Comparison of ENCODE assay signal across 1 cellular context in the genomic region with DNA sequence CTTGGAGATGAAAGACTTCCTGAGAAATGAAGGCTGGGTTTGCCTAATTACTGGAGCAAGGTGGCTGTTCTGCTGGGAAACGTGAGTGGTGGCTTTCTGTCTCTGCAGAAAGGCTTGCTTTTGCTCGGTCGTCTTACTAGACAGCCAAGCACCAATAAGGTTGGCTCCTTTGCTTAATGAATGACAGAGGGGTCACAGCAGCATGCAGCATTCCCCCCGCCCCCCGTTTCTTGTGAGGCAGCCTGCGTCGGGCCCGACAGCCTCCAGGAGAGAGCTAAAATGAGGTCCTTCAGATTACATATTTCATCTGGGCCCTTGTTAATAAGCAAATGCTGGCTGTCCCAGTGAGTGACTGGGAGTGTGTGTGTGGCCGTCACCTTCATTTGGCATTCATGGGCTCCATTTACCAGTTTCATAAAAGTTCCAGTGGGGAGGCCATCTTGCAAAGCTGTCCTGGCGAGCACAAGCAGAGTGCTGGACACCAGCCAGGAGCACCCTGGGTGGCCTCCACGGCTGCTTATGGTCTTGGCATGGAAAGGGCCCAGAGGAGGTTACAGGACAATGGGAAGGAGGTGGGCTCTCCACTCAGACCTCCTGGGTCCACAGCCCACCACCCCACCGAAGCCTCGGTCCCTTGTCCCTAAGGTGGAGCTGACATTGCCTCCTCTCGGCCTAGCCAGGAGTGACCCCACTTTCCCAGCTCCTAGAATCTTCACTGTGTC.
TF ChIP-seq lines count a peak whose summit lies in the region.

No MANE protein-coding gene starts in this region.

TF ChIP-seq in SK-N-SH, 30 proteins besides CTCF, POLR2A, EP300 and RAD21 (continued from another document):
- TF ChIP-seq, protein P1, sequence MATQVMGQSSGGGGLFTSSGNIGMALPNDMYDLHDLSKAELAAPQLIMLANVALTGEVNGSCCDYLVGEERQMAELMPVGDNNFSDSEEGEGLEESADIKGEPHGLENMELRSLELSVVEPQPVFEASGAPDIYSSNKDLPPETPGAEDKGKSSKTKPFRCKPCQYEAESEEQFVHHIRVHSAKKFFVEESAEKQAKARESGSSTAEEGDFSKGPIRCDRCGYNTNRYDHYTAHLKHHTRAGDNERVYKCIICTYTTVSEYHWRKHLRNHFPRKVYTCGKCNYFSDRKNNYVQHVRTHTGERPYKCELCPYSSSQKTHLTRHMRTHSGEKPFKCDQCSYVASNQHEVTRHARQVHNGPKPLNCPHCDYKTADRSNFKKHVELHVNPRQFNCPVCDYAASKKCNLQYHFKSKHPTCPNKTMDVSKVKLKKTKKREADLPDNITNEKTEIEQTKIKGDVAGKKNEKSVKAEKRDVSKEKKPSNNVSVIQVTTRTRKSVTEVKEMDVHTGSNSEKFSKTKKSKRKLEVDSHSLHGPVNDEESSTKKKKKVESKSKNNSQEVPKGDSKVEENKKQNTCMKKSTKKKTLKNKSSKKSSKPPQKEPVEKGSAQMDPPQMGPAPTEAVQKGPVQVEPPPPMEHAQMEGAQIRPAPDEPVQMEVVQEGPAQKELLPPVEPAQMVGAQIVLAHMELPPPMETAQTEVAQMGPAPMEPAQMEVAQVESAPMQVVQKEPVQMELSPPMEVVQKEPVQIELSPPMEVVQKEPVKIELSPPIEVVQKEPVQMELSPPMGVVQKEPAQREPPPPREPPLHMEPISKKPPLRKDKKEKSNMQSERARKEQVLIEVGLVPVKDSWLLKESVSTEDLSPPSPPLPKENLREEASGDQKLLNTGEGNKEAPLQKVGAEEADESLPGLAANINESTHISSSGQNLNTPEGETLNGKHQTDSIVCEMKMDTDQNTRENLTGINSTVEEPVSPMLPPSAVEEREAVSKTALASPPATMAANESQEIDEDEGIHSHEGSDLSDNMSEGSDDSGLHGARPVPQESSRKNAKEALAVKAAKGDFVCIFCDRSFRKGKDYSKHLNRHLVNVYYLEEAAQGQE (IDR thresholded peaks at IDR 0.05; ENCODE audit: low read depth, low read length): no peak
- TF ChIP-seq, protein P2, sequence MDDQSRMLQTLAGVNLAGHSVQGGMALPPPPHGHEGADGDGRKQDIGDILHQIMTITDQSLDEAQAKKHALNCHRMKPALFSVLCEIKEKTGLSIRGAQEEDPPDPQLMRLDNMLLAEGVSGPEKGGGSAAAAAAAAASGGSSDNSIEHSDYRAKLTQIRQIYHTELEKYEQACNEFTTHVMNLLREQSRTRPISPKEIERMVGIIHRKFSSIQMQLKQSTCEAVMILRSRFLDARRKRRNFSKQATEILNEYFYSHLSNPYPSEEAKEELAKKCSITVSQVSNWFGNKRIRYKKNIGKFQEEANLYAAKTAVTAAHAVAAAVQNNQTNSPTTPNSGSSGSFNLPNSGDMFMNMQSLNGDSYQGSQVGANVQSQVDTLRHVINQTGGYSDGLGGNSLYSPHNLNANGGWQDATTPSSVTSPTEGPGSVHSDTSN (IDR thresholded peaks at IDR 0.05): no peak
- TF ChIP-seq ELF1 (IDR thresholded peaks at IDR 0.05): no peak
- no peak for TF ChIP-seq NFIC (IDR thresholded peaks at IDR 0.05; ENCODE audit: borderline replicate concordance)
- TF ChIP-seq, protein P3, sequence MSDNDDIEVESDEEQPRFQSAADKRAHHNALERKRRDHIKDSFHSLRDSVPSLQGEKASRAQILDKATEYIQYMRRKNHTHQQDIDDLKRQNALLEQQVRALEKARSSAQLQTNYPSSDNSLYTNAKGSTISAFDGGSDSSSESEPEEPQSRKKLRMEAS (IDR thresholded peaks at IDR 0.05; ENCODE audit: low read depth): no peak
